In the genomic region with DNA sequence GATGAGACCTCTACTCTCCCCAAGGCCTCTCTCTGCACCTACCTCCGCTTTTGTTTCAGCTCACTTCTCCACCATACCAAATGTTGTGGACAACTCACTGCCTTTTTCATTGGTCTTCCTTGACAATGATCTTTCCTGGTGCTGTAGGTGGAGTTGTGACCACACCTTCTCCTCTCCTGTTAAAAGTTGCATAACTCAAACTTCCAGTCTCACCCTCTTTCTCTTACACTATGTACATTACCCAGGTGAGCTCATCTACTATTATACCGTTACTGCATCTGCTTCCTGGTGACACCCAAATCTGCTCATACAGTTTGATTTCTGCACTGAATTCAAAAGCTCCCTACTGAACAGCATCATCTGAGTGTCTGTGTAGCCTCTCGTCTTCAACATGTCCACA, we compare ENCODE assay signal across 28 cellular contexts.
"Had no signal": no experiment of that assay in that cellular context is flagged by ENCODE, and none has a peak within 500 bp of the region (broad histone marks: within the 10 kb centered on the region; RNA-seq: fewer than 3 reads in every experiment).

No MANE protein-coding gene starts in this region.

- H3K27me3 ChIP-seq: neural progenitor cell, ovary, right lobe of liver, sigmoid colon, stomach, thyroid gland, tibial nerve, upper lobe of left lung, vagina had no signal

- H3K9me3 Mint-ChIP-seq: neural progenitor cell; stimulated activated effector memory CD8-positive, alpha-beta T cell treated with anti-CD3 and anti-CD28 coated beads, Interleukin-12 subunit alpha, Interleukin-12 subunit beta, amount 100 ng/mL, for 72 hours; stimulated activated naive B cell treated with anti-CD40 and anti-IgM and Interleukin-4, amounts not matched to agents 10 μg/mL and 1 μg/mL and 100 μg/mL, for 72 hours had no signal

- H3K27me3 Mint-ChIP-seq: progenitor cell of endocrine pancreas; stimulated activated naive B cell treated with anti-CD40 and anti-IgM and Interleukin-4, amounts not matched to agents 10 μg/mL and 1 μg/mL and 100 μg/mL, for 72 hours; stimulated activated naive CD8-positive, alpha-beta T cell treated with anti-CD3 and anti-CD28 coated beads, Interleukin-15, Interleukin-2, amounts not matched to agents 100 ng/mL and 50 ng/mL, for 24 hours had no signal

- H3K27ac ChIP-seq: neural progenitor cell, ovary, parathyroid adenoma, psoas muscle, right lobe of liver, sigmoid colon, stomach, thoracic aorta, thyroid gland, tibial nerve, upper lobe of left lung, vagina had no signal

- H3K9me3 ChIP-seq: ovary, psoas muscle, right lobe of liver, sigmoid colon, stomach, thoracic aorta, thyroid gland, tibial nerve, upper lobe of left lung, vagina had no signal

- DNase-seq: occipital lobe; ovary; posterior cingulate gyrus; psoas muscle; right cardiac atrium; right lobe of liver; sigmoid colon; small intestine; stimulated activated CD4-positive, alpha-beta T cell treated with anti-CD3 and anti-CD28 coated beads, Interleukin-15, amount 100 ng/mL, for 24 hours; stimulated activated CD4-positive, alpha-beta T cell treated with anti-CD3 and anti-CD28 coated beads, Interleukin-2, amount 100 ng/mL, for 24 hours; stimulated activated CD4-positive, alpha-beta T cell treated with anti-CD3 and anti-CD28 coated beads, Interleukin-2, amount 100 ng/mL, for 48 hours; stimulated activated CD4-positive, alpha-beta T cell treated with anti-CD3 and anti-CD28 coated beads, Interleukin-4, amount 100 ng/mL, for 24 hours; stimulated activated naive B cell treated with anti-CD40 and anti-IgM and Interleukin-4, amounts not matched to agents 10 μg/mL and 1 μg/mL and 100 μg/mL, for 72 hours; stimulated activated naive CD4-positive, alpha-beta T cell treated with Interleukin-2 at 50 U/mL for 16 hours; stomach; thyroid gland; trophoblast cell; upper lobe of left lung had no signal

- H3K4me3 ChIP-seq: neural progenitor cell, ovary, psoas muscle, right lobe of liver, sigmoid colon, stomach, thoracic aorta, thyroid gland, tibial nerve, upper lobe of left lung, vagina had no signal

- H3K4me3 Mint-ChIP-seq: nephron; neural progenitor cell; stimulated activated effector memory CD8-positive, alpha-beta T cell treated with anti-CD3 and anti-CD28 coated beads, Interleukin-12 subunit alpha, Interleukin-12 subunit beta, amount 100 ng/mL, for 72 hours; stimulated activated naive B cell treated with anti-CD40 and anti-IgM and Interleukin-4, amounts not matched to agents 10 μg/mL and 1 μg/mL and 100 μg/mL, for 72 hours; stimulated activated naive CD8-positive, alpha-beta T cell treated with anti-CD3 and anti-CD28 coated beads, Interleukin-15, Interleukin-2, amounts not matched to agents 100 ng/mL and 50 ng/mL, for 24 hours had no signal

- FAIRE-seq: small intestine, urothelium cell line had no signal

- H3K27ac Mint-ChIP-seq: nephron; neural progenitor cell; progenitor cell of endocrine pancreas; stimulated activated effector memory CD8-positive, alpha-beta T cell treated with anti-CD3 and anti-CD28 coated beads, Interleukin-12 subunit alpha, Interleukin-12 subunit beta, amount 100 ng/mL, for 72 hours; stimulated activated naive B cell treated with anti-CD40 and anti-IgM and Interleukin-4, amounts not matched to agents 10 μg/mL and 1 μg/mL and 100 μg/mL, for 72 hours; stimulated activated naive CD8-positive, alpha-beta T cell treated with anti-CD3 and anti-CD28 coated beads, Interleukin-15, Interleukin-2, amounts not matched to agents 100 ng/mL and 50 ng/mL, for 24 hours had no signal

- H3K4me1 Mint-ChIP-seq: nephron; neural progenitor cell; stimulated activated effector memory CD8-positive, alpha-beta T cell treated with anti-CD3 and anti-CD28 coated beads, Interleukin-12 subunit alpha, Interleukin-12 subunit beta, amount 100 ng/mL, for 72 hours; stimulated activated naive B cell treated with anti-CD40 and anti-IgM and Interleukin-4, amounts not matched to agents 10 μg/mL and 1 μg/mL and 100 μg/mL, for 72 hours had no signal

- H3K36me3 Mint-ChIP-seq: neural progenitor cell; stimulated activated effector memory CD8-positive, alpha-beta T cell treated with anti-CD3 and anti-CD28 coated beads, Interleukin-12 subunit alpha, Interleukin-12 subunit beta, amount 100 ng/mL, for 72 hours; stimulated activated naive B cell treated with anti-CD40 and anti-IgM and Interleukin-4, amounts not matched to agents 10 μg/mL and 1 μg/mL and 100 μg/mL, for 72 hours had no signal

- H3K4me1 ChIP-seq: neural progenitor cell, parathyroid adenoma, psoas muscle, right lobe of liver, sigmoid colon, stomach, thyroid gland, tibial nerve, upper lobe of left lung, vagina had no signal

- H3K36me3 ChIP-seq: neural progenitor cell, ovary, right lobe of liver, sigmoid colon, stomach, thoracic aorta, thyroid gland, tibial nerve, upper lobe of left lung, vagina had no signal
